ENCODE assay signal across 8 cellular contexts in genomic region chr11:43830928-43831440, GRCh38. TPM values are rescaled to one million over a fixed set of nuclear protein-coding genes. Genes with fewer than 3 reads are reported as not detected.
DNase-seq lines count a peak whose midpoint lies in the region; ATAC-seq and TF ChIP-seq lines count a peak whose summit lies in the region.

No MANE protein-coding gene starts in this region.

- no peaks in the 10 kb centered on the region for H3K27me3 ChIP-seq in suprapubic skin
- no peaks in the 10 kb centered on the region for H3K27me3 ChIP-seq in tibial nerve

- no peak for TF ChIP-seq EP300 in suprapubic skin (IDR thresholded peaks at IDR 0.05)
- no peak for TF ChIP-seq EP300 in tibial nerve (IDR thresholded peaks at IDR 0.05)

- TF ChIP-seq POLR2A in suprapubic skin (IDR thresholded peaks at IDR 0.05) (no peak), tibial nerve (IDR thresholded peaks at IDR 0.05) (no peak)

- 63% methylated on average over 5 of the region's 5 CpGs for WGBS in suprapubic skin
- WGBS in tibial nerve, 2 donors: 37 to 49% methylated on average over 5 of the region's 5 CpGs

- H3K4me1 ChIP-seq in suprapubic skin (no peaks in the 10 kb centered on the region), tibial nerve (peaks cover 0 to 10% (median 0%) of the 10 kb centered on the region in 4 donors)

- TF ChIP-seq CTCF in fibroblast of pulmonary artery (IDR thresholded peaks at IDR 0.05; ENCODE audit: low read length, missing control alignments) (no peak), suprapubic skin (IDR thresholded peaks at IDR 0.05) (no peak), tibial nerve (IDR thresholded peaks at IDR 0.05) (no peak)

- ATAC-seq in HG02571 (IDR thresholded peaks at IDR 0.05; ENCODE audit: unreplicated experiment): no peak

- no peaks in the 10 kb centered on the region for H3K9me3 ChIP-seq in suprapubic skin
- H3K9me3 ChIP-seq in tibial nerve: no peaks in the 10 kb centered on the region

- H3K36me3 ChIP-seq in suprapubic skin: peaks cover 3% of the 10 kb centered on the region
- H3K36me3 ChIP-seq in tibial nerve: peaks cover 0 to 5% (median 0%) of the 10 kb centered on the region in 3 donors

- H3K27ac ChIP-seq in suprapubic skin: no peak overlapping the region
- no peak overlapping the region for H3K27ac ChIP-seq in tibial nerve

- H3K4me3 ChIP-seq in fibroblast of pulmonary artery (replicated peaks; ENCODE audit: low read depth, low read length): peak overlapping the region; percentile 0
- H3K4me3 ChIP-seq in suprapubic skin: no peak overlapping the region
- H3K4me3 ChIP-seq in tibial nerve: no peak overlapping the region

- DNase-seq in Ammon's horn (ENCODE audit: low spot score) (peak; percentile 67), HK-2 (ENCODE audit: unreplicated experiment) (peak; percentile 69), fibroblast of pulmonary artery (ENCODE audit: low read depth) (peak; percentile 98), smooth muscle cell of the brain vasculature (ENCODE audit: low read depth, low spot score) (peak; percentile 87), suprapubic skin (ENCODE audit: low spot score in 2 of 2) (no peak), tibial nerve (ENCODE audit: low spot score in 2 of 2) (no peak)
- DNase-seq in activated CD8-positive, alpha-beta memory T cell treated with anti-CD3 and anti-CD28 coated beads for 24 hours: peak; percentile 65

RNA-seq across cellular contexts. Expression of gene ALKBH3, which starts 49.6 kb away (rescaled TPM):
- 10 to 100 TPM; 24.1 to 47.2 (median 28.0) TPM for total RNA-seq in suprapubic skin
- 10 to 100 TPM; 30.4 to 45.0 (median 38.0) TPM for total RNA-seq in tibial nerve

Comparison
In these comparisons a context has a peak if more than half of its experiments do, and no peak if none do; other contexts are left out.
1. DNase-seq: peak in Ammon's horn (single experiment), HK-2 (single experiment), activated CD8-positive, alpha-beta memory T cell treated with anti-CD3 and anti-CD28 coated beads for 24 hours (single experiment), fibroblast of pulmonary artery (single experiment) and smooth muscle cell of the brain vasculature (single experiment); none in suprapubic skin (0 of 2) and tibial nerve (0 of 2).